19 cellular contexts compared by ENCODE assay signal in genomic region chr6:49497308-49497707, GRCh38. TPM values are rescaled to one million over a fixed set of nuclear protein-coding genes. Genes with fewer than 3 reads are reported as not detected.
"Had no signal": no experiment of that assay in that cellular context is flagged by ENCODE, and none has a peak within 500 bp of the region (broad histone marks: within the 10 kb centered on the region; RNA-seq: fewer than 3 reads in every experiment).

No MANE protein-coding gene starts in this region.

- H3K27me3 Mint-ChIP-seq: activated T-helper 17 cell treated with anti-CD3 and anti-CD28 coated beads, Interleukin-2, amount 50 U/mL, for 72 hours; central memory CD8-positive, alpha-beta T cell; natural killer cell treated with Interleukin-12 subunit alpha and Interleukin-12 subunit beta and Interleukin-15 and Interleukin-18, amount 100 ng/mL, for 72 hours; stimulated activated memory B cell treated with anti-CD40 and anti-IgM and Interleukin-4, amounts not matched to agents 10 μg/mL and 1 μg/mL and 100 μg/mL, for 72 hours had no signal

- H3K4me1 Mint-ChIP-seq: activated T-helper 17 cell treated with anti-CD3 and anti-CD28 coated beads, Interleukin-2, amount 50 U/mL, for 72 hours; central memory CD8-positive, alpha-beta T cell; immature natural killer cell; stimulated activated memory B cell treated with anti-CD40 and anti-IgM and Interleukin-4, amounts not matched to agents 10 μg/mL and 1 μg/mL and 100 μg/mL, for 72 hours had no signal

- H3K4me3 Mint-ChIP-seq: activated T-helper 17 cell treated with anti-CD3 and anti-CD28 coated beads, Interleukin-2, amount 50 U/mL, for 72 hours; central memory CD8-positive, alpha-beta T cell; immature natural killer cell; natural killer cell treated with Interleukin-12 subunit alpha and Interleukin-12 subunit beta and Interleukin-15 and Interleukin-18, amount 100 ng/mL, for 72 hours; stimulated activated memory B cell treated with anti-CD40 and anti-IgM and Interleukin-4, amounts not matched to agents 10 μg/mL and 1 μg/mL and 100 μg/mL, for 72 hours had no signal

- H3K4me1 ChIP-seq: esophagus squamous epithelium, tibial nerve, uterus had no signal

- H3K27ac Mint-ChIP-seq: activated T-helper 17 cell treated with anti-CD3 and anti-CD28 coated beads, Interleukin-2, amount 50 U/mL, for 72 hours; immature natural killer cell; natural killer cell treated with Interleukin-12 subunit alpha and Interleukin-12 subunit beta and Interleukin-15 and Interleukin-18, amount 100 ng/mL, for 72 hours; stimulated activated memory B cell treated with anti-CD40 and anti-IgM and Interleukin-4, amounts not matched to agents 10 μg/mL and 1 μg/mL and 100 μg/mL, for 72 hours had no signal

- H3K4me3 ChIP-seq: coronary artery, esophagus squamous epithelium, tibial nerve, uterus had no signal

- H3K9me3 Mint-ChIP-seq: activated T-helper 17 cell treated with anti-CD3 and anti-CD28 coated beads, Interleukin-2, amount 50 U/mL, for 72 hours; central memory CD8-positive, alpha-beta T cell; immature natural killer cell; natural killer cell treated with Interleukin-12 subunit alpha and Interleukin-12 subunit beta and Interleukin-15 and Interleukin-18, amount 100 ng/mL, for 72 hours; stimulated activated memory B cell treated with anti-CD40 and anti-IgM and Interleukin-4, amounts not matched to agents 10 μg/mL and 1 μg/mL and 100 μg/mL, for 72 hours had no signal

- H3K36me3 Mint-ChIP-seq: natural killer cell treated with Interleukin-12 subunit alpha and Interleukin-12 subunit beta and Interleukin-15 and Interleukin-18, amount 100 ng/mL, for 72 hours; stimulated activated memory B cell treated with anti-CD40 and anti-IgM and Interleukin-4, amounts not matched to agents 10 μg/mL and 1 μg/mL and 100 μg/mL, for 72 hours had no signal

- ATAC-seq: activated T-helper 17 cell treated with anti-CD3 and anti-CD28 coated beads, Interleukin-2, amount 50 U/mL, for 72 hours; natural killer cell treated with Interleukin-12 subunit alpha and Interleukin-12 subunit beta and Interleukin-15 and Interleukin-18, amount 100 ng/mL, for 72 hours; stimulated activated memory B cell treated with anti-CD40 and anti-IgM and Interleukin-4, amounts not matched to agents 10 μg/mL and 1 μg/mL and 100 μg/mL, for 72 hours had no signal

- DNase-seq: activated CD4-positive, alpha-beta T cell treated with anti-CD3 and anti-CD28 coated beads, Interleukin-2, amount 50 U/mL, for 48 hours; activated naive CD4-positive, alpha-beta T cell treated with Interleukin-2 at 50 U/mL for 16 hours; anterior cingulate cortex; brain microvascular endothelial cell; effector CD4-positive, alpha-beta T cell; esophagus squamous epithelium; immature natural killer cell; mesenchymal stem cell; retina; uterus; WERI-Rb-1 had no signal

- H3K27ac ChIP-seq: brain microvascular endothelial cell, coronary artery, esophagus squamous epithelium, tibial nerve, uterus, WERI-Rb-1 had no signal

- H3K9me3 ChIP-seq: esophagus squamous epithelium, tibial nerve, uterus had no signal

- H3K36me3 ChIP-seq: brain microvascular endothelial cell, uterus had no signal

- H3K27me3 ChIP-seq: brain microvascular endothelial cell, esophagus squamous epithelium, tibial nerve, uterus had no signal

RNA-seq across cellular contexts. Expression of gene GLYATL3, which starts 2.4 kb away (rescaled TPM):
- total RNA-seq: activated T-helper 17 cell treated with anti-CD3 and anti-CD28 coated beads, Interleukin-2, amount 50 U/mL, for 72 hours; esophagus squamous epithelium; fibroblast of villous mesenchyme; liver; natural killer cell treated with Interleukin-12 subunit alpha and Interleukin-12 subunit beta and Interleukin-15 and Interleukin-18, amount 100 ng/mL, for 72 hours; tibial nerve; uterus had no signal
- polyA plus RNA-seq: immature natural killer cell had no signal

RNA-seq across cellular contexts. Expression of gene C6orf141, which starts 53.2 kb away (rescaled TPM):
- total RNA-seq: activated T-helper 17 cell treated with anti-CD3 and anti-CD28 coated beads, Interleukin-2, amount 50 U/mL, for 72 hours; natural killer cell treated with Interleukin-12 subunit alpha and Interleukin-12 subunit beta and Interleukin-15 and Interleukin-18, amount 100 ng/mL, for 72 hours had no signal
- polyA plus RNA-seq: immature natural killer cell had no signal
